ENCODE assay signal across 1 cellular context in the genomic region with DNA sequence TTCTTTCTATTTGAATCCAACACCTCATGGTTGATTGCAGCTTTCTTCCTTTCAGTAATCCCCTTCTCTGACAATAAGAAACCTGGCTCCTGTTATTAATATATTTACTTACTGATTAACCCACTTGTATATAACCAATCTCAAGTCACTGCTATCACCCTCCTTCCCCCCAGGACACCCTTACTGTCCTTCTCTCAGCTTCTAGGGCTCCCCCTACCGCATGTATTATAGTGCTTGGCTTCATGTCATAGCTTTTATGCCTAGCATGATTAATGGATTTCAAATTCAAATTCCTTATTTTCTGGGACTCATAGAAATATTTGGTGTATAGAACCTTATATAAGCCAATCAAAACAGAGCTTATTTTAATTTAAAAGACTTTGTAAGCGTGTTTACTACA.
TF ChIP-seq lines count a peak whose summit lies in the region.

No MANE protein-coding gene starts in this region.

TF ChIP-seq in GM23338, 12 proteins besides CTCF, POLR2A, EP300 and RAD21 (continued from another document):
- TF ChIP-seq, protein P1, sequence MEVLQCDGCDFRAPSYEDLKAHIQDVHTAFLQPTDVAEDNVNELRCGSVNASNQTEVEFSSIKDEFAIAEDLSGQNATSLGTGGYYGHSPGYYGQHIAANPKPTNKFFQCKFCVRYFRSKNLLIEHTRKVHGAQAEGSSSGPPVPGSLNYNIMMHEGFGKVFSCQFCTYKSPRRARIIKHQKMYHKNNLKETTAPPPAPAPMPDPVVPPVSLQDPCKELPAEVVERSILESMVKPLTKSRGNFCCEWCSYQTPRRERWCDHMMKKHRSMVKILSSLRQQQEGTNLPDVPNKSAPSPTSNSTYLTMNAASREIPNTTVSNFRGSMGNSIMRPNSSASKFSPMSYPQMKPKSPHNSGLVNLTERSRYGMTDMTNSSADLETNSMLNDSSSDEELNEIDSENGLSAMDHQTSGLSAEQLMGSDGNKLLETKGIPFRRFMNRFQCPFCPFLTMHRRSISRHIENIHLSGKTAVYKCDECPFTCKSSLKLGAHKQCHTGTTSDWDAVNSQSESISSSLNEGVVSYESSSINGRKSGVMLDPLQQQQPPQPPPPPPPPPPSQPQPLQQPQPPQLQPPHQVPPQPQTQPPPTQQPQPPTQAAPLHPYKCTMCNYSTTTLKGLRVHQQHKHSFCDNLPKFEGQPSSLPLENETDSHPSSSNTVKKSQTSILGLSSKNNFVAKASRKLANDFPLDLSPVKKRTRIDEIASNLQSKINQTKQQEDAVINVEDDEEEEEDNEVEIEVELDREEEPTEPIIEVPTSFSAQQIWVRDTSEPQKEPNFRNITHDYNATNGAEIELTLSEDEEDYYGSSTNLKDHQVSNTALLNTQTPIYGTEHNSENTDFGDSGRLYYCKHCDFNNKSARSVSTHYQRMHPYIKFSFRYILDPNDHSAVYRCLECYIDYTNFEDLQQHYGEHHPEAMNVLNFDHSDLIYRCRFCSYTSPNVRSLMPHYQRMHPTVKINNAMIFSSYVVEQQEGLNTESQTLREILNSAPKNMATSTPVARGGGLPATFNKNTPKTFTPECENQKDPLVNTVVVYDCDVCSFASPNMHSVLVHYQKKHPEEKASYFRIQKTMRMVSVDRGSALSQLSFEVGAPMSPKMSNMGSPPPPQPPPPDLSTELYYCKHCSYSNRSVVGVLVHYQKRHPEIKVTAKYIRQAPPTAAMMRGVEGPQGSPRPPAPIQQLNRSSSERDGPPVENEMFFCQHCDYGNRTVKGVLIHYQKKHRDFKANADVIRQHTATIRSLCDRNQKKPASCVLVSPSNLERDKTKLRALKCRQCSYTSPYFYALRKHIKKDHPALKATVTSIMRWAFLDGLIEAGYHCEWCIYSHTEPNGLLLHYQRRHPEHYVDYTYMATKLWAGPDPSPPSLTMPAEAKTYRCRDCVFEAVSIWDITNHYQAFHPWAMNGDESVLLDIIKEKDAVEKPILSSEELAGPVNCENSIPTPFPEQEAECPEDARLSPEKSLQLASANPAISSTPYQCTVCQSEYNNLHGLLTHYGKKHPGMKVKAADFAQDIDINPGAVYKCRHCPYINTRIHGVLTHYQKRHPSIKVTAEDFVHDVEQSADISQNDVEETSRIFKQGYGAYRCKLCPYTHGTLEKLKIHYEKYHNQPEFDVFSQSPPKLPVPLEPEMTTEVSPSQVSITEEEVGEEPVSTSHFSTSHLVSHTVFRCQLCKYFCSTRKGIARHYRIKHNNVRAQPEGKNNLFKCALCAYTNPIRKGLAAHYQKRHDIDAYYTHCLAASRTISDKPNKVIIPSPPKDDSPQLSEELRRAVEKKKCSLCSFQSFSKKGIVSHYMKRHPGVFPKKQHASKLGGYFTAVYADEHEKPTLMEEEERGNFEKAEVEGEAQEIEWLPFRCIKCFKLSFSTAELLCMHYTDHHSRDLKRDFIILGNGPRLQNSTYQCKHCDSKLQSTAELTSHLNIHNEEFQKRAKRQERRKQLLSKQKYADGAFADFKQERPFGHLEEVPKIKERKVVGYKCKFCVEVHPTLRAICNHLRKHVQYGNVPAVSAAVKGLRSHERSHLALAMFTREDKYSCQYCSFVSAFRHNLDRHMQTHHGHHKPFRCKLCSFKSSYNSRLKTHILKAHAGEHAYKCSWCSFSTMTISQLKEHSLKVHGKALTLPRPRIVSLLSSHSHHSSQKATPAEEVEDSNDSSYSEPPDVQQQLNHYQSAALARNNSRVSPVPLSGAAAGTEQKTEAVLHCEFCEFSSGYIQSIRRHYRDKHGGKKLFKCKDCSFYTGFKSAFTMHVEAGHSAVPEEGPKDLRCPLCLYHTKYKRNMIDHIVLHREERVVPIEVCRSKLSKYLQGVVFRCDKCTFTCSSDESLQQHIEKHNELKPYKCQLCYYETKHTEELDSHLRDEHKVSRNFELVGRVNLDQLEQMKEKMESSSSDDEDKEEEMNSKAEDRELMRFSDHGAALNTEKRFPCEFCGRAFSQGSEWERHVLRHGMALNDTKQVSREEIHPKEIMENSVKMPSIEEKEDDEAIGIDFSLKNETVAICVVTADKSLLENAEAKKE (CRISPR knock-in tag; IDR thresholded peaks at IDR 0.05), result no peak
- TF ChIP-seq CREB1 (CRISPR knock-in tag; IDR thresholded peaks at IDR 0.05; ENCODE audit: low read depth) (no peak), JUNB (IDR thresholded peaks at IDR 0.05; ENCODE audit: unreplicated experiment) (no peak), NANOG (IDR thresholded peaks at IDR 0.05; ENCODE audit: borderline replicate concordance) (no peak), ZNF331 (CRISPR knock-in tag; IDR thresholded peaks at IDR 0.05; ENCODE audit: low read depth) (no peak), STAT1 (IDR thresholded peaks at IDR 0.05; ENCODE audit: unreplicated experiment) (no peak)
- TF ChIP-seq, protein P2, sequence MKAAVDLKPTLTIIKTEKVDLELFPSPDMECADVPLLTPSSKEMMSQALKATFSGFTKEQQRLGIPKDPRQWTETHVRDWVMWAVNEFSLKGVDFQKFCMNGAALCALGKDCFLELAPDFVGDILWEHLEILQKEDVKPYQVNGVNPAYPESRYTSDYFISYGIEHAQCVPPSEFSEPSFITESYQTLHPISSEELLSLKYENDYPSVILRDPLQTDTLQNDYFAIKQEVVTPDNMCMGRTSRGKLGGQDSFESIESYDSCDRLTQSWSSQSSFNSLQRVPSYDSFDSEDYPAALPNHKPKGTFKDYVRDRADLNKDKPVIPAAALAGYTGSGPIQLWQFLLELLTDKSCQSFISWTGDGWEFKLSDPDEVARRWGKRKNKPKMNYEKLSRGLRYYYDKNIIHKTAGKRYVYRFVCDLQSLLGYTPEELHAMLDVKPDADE (IDR thresholded peaks at IDR 0.05), result no peak
